Comparison of ENCODE assay signal across 8 cellular contexts in the genomic region with DNA sequence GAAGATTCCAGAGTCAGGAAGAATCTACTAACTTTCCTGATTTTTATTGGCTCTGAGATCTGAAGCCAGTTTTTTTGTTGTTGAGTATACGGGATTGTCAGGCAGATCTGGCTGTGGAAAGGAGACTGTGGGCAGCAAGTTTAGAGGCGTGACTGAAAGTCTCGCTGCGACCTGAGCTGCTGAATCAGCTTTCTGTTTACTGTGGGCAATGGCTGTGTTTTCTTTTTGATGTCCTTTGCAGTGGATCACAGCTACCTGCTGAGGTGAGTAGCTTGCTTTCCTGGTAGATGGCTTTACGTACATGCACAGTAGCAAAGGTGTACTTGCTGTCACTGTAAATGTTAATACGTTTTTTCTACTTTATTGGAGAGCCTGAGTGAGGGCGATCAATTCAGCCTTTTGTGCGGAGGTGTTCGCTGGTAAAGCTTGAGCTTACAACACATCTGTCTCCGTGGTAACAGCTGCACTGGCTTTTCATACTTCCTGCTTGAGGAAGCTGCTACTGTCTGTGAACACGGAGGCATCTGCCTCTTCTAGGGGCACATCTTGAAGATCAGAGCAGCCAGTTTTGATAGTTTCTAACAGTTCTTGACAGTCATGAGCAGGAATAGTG.
A peak's percentile ranks its signal among the peaks of the same experiment; 100 is the strongest.
DNase-seq lines count a peak whose midpoint lies in the region; TF ChIP-seq lines count a peak whose summit lies in the region.
"Not testable (repeated sequence)": the region's sequence is repeated elsewhere in the genome, so short reads cannot be mapped to it uniquely, and the experiment has no call there.

No MANE protein-coding gene starts in this region.

- H3K4me2 ChIP-seq in DOHH2 (ENCODE audit: low read length) (peak overlapping the region; percentile 27), smooth muscle cell (peak overlapping the region; percentile 85)
- not testable (repeated sequence) for H3K4me2 ChIP-seq in mesendoderm (ENCODE audit: low read length)

- H3K23ac ChIP-seq in mesendoderm (ENCODE audit: low read length) = not testable (repeated sequence)

- TF ChIP-seq EP300 in suprapubic skin (IDR thresholded peaks at IDR 0.05) = not testable (repeated sequence)

- peak overlapping the region; percentile 95 for H2BK5ac ChIP-seq in mesendoderm (ENCODE audit: low read length)

- TF ChIP-seq POLR2A in NB4 (IDR thresholded peaks at IDR 0.05; ENCODE audit: extremely low read depth, insufficient read length); suprapubic skin (IDR thresholded peaks at IDR 0.05): not testable (repeated sequence)

- not testable (repeated sequence) for H3K79me2 ChIP-seq in DOHH2 (ENCODE audit: control insufficient read depth, low read length); mesendoderm (ENCODE audit: control insufficient read depth, insufficient read depth, low read length); smooth muscle cell (ENCODE audit: low read depth)

- H3K27ac ChIP-seq in DOHH2 (ENCODE audit: low read depth, low read length); mesendoderm (ENCODE audit: low read depth, low read length); suprapubic skin: not testable (repeated sequence)
- peak overlapping the region; percentile 90 for H3K27ac ChIP-seq in smooth muscle cell (ENCODE audit: low read depth)

- H2BK120ac ChIP-seq in mesendoderm (ENCODE audit: low read depth, low read length) = not testable (repeated sequence)

- not testable (repeated sequence) for H3K4me3 ChIP-seq in DOHH2 (ENCODE audit: low read length); mesendoderm (ENCODE audit: low read length)
- H3K4me3 ChIP-seq in NB4 (ENCODE audit: low read depth, low read length) (peak overlapping the region; percentile 63), epithelial cell of proximal tubule (ENCODE audit: low read depth, low read length) (peak overlapping the region; percentile 40), smooth muscle cell (peak overlapping the region; percentile 44), suprapubic skin (peak overlapping the region; percentile 33)

- not testable (repeated sequence) for H3K36me3 ChIP-seq in DOHH2 (ENCODE audit: control insufficient read depth, low read length); mesendoderm (ENCODE audit: control insufficient read depth, insufficient read depth, low read length); smooth muscle cell (ENCODE audit: low read depth); suprapubic skin

- not testable (repeated sequence) for H3K9me3 Mint-ChIP-seq in activated naive CD4-positive, alpha-beta T cell treated with anti-CD3 and anti-CD28 coated beads, Interleukin-2, amount 10 ng/mL, durations not matched to agents 7 days and 5 days

- H3K36me3 Mint-ChIP-seq in activated naive CD4-positive, alpha-beta T cell treated with anti-CD3 and anti-CD28 coated beads, Interleukin-2, amount 10 ng/mL, durations not matched to agents 7 days and 5 days = not testable (repeated sequence)

- H3K9ac ChIP-seq in mesendoderm (ENCODE audit: low read length) = not testable (repeated sequence)
- H3K9ac ChIP-seq in smooth muscle cell (ENCODE audit: low read depth) = peak overlapping the region; percentile 66

- H3K56ac ChIP-seq in mesendoderm (ENCODE audit: low read length) = peak overlapping the region; percentile 8

- H3K27me3 ChIP-seq in DOHH2 (ENCODE audit: control insufficient read depth, low read length); mesendoderm (ENCODE audit: insufficient read depth, low read length, poor library complexity); smooth muscle cell (ENCODE audit: low read depth); suprapubic skin: not testable (repeated sequence)

- not testable (repeated sequence) for H2AK5ac ChIP-seq in mesendoderm (ENCODE audit: low read length)

- no CpG with 5 or more reads among the region's 11 CpGs for WGBS in mesendoderm (ENCODE audit: extremely low coverage, insufficient coverage, low lambda C conversion rate)
- 24% methylated on average over 11 of the region's 11 CpGs for WGBS in smooth muscle cell (ENCODE audit: low lambda C conversion rate)
- WGBS in suprapubic skin = 0% methylated on average over 9 of the region's 11 CpGs

- not testable (repeated sequence) for H3K79me1 ChIP-seq in mesendoderm (ENCODE audit: low read length)

- H4K5ac ChIP-seq in mesendoderm (ENCODE audit: low read length) = peak overlapping the region; percentile 81

- H3K4me1 ChIP-seq in DOHH2 (ENCODE audit: control insufficient read depth, low read length); mesendoderm (ENCODE audit: control insufficient read depth, low read depth, low read length); suprapubic skin: not testable (repeated sequence)
- H3K4me1 ChIP-seq in smooth muscle cell (ENCODE audit: low read depth) = peaks cover 11% of the 10 kb centered on the region

- peak overlapping the region; percentile 51 for H3K18ac ChIP-seq in mesendoderm (ENCODE audit: low read length)

- H2AFZ ChIP-seq in smooth muscle cell (ENCODE audit: low read depth) = peak overlapping the region; percentile 55

- H4K8ac ChIP-seq in mesendoderm (ENCODE audit: low read depth, low read length) = not testable (repeated sequence)

- H3K9me2 ChIP-seq in DOHH2 (replicated peaks; ENCODE audit: control insufficient read depth, low read length) = not testable (repeated sequence)

- H3K4me1 Mint-ChIP-seq in activated naive CD4-positive, alpha-beta T cell treated with anti-CD3 and anti-CD28 coated beads, Interleukin-2, amount 10 ng/mL, durations not matched to agents 7 days and 5 days = peaks cover 27% of the 10 kb centered on the region

- not testable (repeated sequence) for H3K27me3 Mint-ChIP-seq in activated naive CD4-positive, alpha-beta T cell treated with anti-CD3 and anti-CD28 coated beads, Interleukin-2, amount 10 ng/mL, durations not matched to agents 7 days and 5 days

- peak overlapping the region; percentile 82 for H3K27ac Mint-ChIP-seq in activated naive CD4-positive, alpha-beta T cell treated with anti-CD3 and anti-CD28 coated beads, Interleukin-2, amount 10 ng/mL, durations not matched to agents 7 days and 5 days

- not testable (repeated sequence) for H4K20me1 ChIP-seq in DOHH2 (ENCODE audit: control insufficient read depth, insufficient read depth, low read depth, low read length); smooth muscle cell (ENCODE audit: low read depth)

- not testable (repeated sequence) for H3F3A ChIP-seq in DOHH2 (ENCODE audit: control insufficient read depth, insufficient read depth)
- peaks cover 12% of the 10 kb centered on the region for H3F3A ChIP-seq in smooth muscle cell (ENCODE audit: low read depth)

- not testable (repeated sequence) for TF ChIP-seq CTCF in DOHH2 (IDR thresholded peaks at IDR 0.05; ENCODE audit: low read depth, low read length, poor library complexity, severe bottlenecking); NB4 (IDR thresholded peaks at IDR 0.05; ENCODE audit: low read depth, low read length); epithelial cell of proximal tubule (conservative IDR thresholded peaks at IDR 0.05; ENCODE audit: low read depth, low read length); smooth muscle cell (IDR thresholded peaks at IDR 0.05; ENCODE audit: borderline replicate concordance, insufficient read depth, poor library complexity, severe bottlenecking); suprapubic skin (IDR thresholded peaks at IDR 0.05)

- H3K9me3 ChIP-seq in DOHH2 (ENCODE audit: control insufficient read depth, insufficient read depth, low read length); smooth muscle cell (replicated peaks; ENCODE audit: low read depth); suprapubic skin: not testable (repeated sequence)

- not testable (repeated sequence) for H2BK15ac ChIP-seq in mesendoderm (replicated peaks; ENCODE audit: low read depth)

- DNase-seq in NB4 (ENCODE audit: low read depth) = peak; percentile 51
- peak; percentile 7 for DNase-seq in activated CD4-positive, CD25-positive, alpha-beta regulatory T cell treated with anti-CD3 and anti-CD28 coated beads, Interleukin-2, amount 50 U/mL, for 16 hours (ENCODE audit: low read depth, low spot score)
- peak; percentile 71 for DNase-seq in activated naive CD4-positive, alpha-beta T cell treated with anti-CD3 and anti-CD28 coated beads, Interleukin-2, amount 10 ng/mL, durations not matched to agents 7 days and 5 days
- not testable (repeated sequence) for DNase-seq in epithelial cell of proximal tubule (ENCODE audit: low read depth); mesendoderm; smooth muscle cell (lab: John Stamatoyannopoulos, UW; ENCODE audit: unreplicated experiment); suprapubic skin (ENCODE audit: low spot score in 2 of 2)

- peak overlapping the region; percentile 87 for H3K4ac ChIP-seq in mesendoderm (ENCODE audit: low read depth, low read length)

- CTCF ChIA-PET in activated naive CD4-positive, alpha-beta T cell treated with anti-CD3 and anti-CD28 coated beads, Interleukin-2, amount 10 ng/mL, durations not matched to agents 7 days and 5 days (lab: Charles Lee) = interaction anchor here (0.6 kb wide), 1 partner anchor 22 kb away, joined by 3 read pairs; no protein-coding TSS in a partner anchor

- peak overlapping the region; percentile 67 for H3K4me3 Mint-ChIP-seq in activated naive CD4-positive, alpha-beta T cell treated with anti-CD3 and anti-CD28 coated beads, Interleukin-2, amount 10 ng/mL, durations not matched to agents 7 days and 5 days
